ENCODE assay signal across 33 cellular contexts in genomic region chr10:26090762-26091161, GRCh38.
"Had no signal": no experiment of that assay in that cellular context is flagged by ENCODE, and none has a peak within 500 bp of the region (broad histone marks: within the 10 kb centered on the region; RNA-seq: fewer than 3 reads in every experiment).

No MANE protein-coding gene starts in this region.

- DNase-seq: activated CD4-positive, alpha-beta memory T cell treated with anti-CD3 and anti-CD28 coated beads, Interleukin-2, amount 10 ng/mL, durations not matched to agents 7 days and 5 days; activated CD4-positive, alpha-beta T cell treated with anti-CD3 and anti-CD28 coated beads for 1 hour; activated CD4-positive, alpha-beta T cell treated with anti-CD3 and anti-CD28 coated beads for 48 hours; activated CD4-positive, CD25-positive, alpha-beta regulatory T cell; activated CD8-positive, alpha-beta memory T cell treated with anti-CD3 and anti-CD28 coated beads for 24 hours; activated CD8-positive, alpha-beta memory T cell treated with anti-CD3 and anti-CD28 coated beads, Interleukin-2, amount 10 ng/mL, durations not matched to agents 7 days and 5 days; activated effector memory CD4-positive, alpha-beta T cell treated with anti-CD3 and anti-CD28 coated beads, Interleukin-2, amount 50 U/mL, for 16 hours; activated naive CD4-positive, alpha-beta T cell; activated naive CD4-positive, alpha-beta T cell treated with anti-CD3 and anti-CD28 coated beads, Interleukin-2, amount 50 U/mL, for 16 hours; activated naive CD8-positive, alpha-beta T cell treated with anti-CD3 and anti-CD28 coated beads for 36 hours; activated T-cell treated with anti-CD3 and anti-CD28 coated beads, Interleukin-2, amount 50 U/mL, for 1 hour; activated T-cell treated with anti-CD3 and anti-CD28 coated beads, Interleukin-2, amount 50 U/mL, for 72 hours; amniotic stem cell; aorta; brain microvascular endothelial cell; Kasumi-1; KG1; MG63; NCI-H1092; NCI-H1417 treated with DMSO at 0.1 percent for 48 hours; NCI-H187 treated with DMSO at 0.1 percent for 48 hours; NCI-H510A; NCI-H526; RPMI8226; SHP77 treated with DMSO at 0.1 percent for 48 hours; T-cell; T-helper 17 cell had no signal

- H3K27me3 ChIP-seq: brain microvascular endothelial cell, MG63, SJSA1 had no signal

- H3K27ac ChIP-seq: brain microvascular endothelial cell, SJSA1, VCaP had no signal

- H3K27ac Mint-ChIP-seq: activated CD4-positive, alpha-beta memory T cell treated with anti-CD3 and anti-CD28 coated beads, Interleukin-2, amount 10 ng/mL, durations not matched to agents 7 days and 5 days; activated CD8-positive, alpha-beta memory T cell treated with anti-CD3 and anti-CD28 coated beads, Interleukin-2, amount 10 ng/mL, durations not matched to agents 7 days and 5 days; activated naive CD8-positive, alpha-beta T cell treated with anti-CD3 and anti-CD28 coated beads for 36 hours; activated T-cell treated with anti-CD3 and anti-CD28 coated beads, Interleukin-2, amount 50 U/mL, for 72 hours; activated T-helper 17 cell treated with anti-CD3 and anti-CD28 coated beads, Interleukin-2, amount 50 U/mL, for 72 hours; T-cell; T-helper 17 cell had no signal

- H3K9me3 Mint-ChIP-seq: activated CD4-positive, alpha-beta memory T cell treated with anti-CD3 and anti-CD28 coated beads, Interleukin-2, amount 10 ng/mL, durations not matched to agents 7 days and 5 days; activated naive CD8-positive, alpha-beta T cell treated with anti-CD3 and anti-CD28 coated beads for 36 hours; activated T-cell treated with anti-CD3 and anti-CD28 coated beads, Interleukin-2, amount 50 U/mL, for 72 hours; activated T-helper 17 cell treated with anti-CD3 and anti-CD28 coated beads, Interleukin-2, amount 50 U/mL, for 72 hours; central memory CD8-positive, alpha-beta T cell; T-cell had no signal

- H3K36me3 ChIP-seq: brain microvascular endothelial cell, MG63, SJSA1 had no signal

- H3K4me3 ChIP-seq: MG63, SJSA1 had no signal

- H3K4me1 Mint-ChIP-seq: activated CD4-positive, alpha-beta memory T cell treated with anti-CD3 and anti-CD28 coated beads, Interleukin-2, amount 10 ng/mL, durations not matched to agents 7 days and 5 days; activated CD8-positive, alpha-beta memory T cell treated with anti-CD3 and anti-CD28 coated beads, Interleukin-2, amount 10 ng/mL, durations not matched to agents 7 days and 5 days; activated naive CD8-positive, alpha-beta T cell treated with anti-CD3 and anti-CD28 coated beads for 36 hours; activated T-helper 17 cell treated with anti-CD3 and anti-CD28 coated beads, Interleukin-2, amount 50 U/mL, for 72 hours; central memory CD8-positive, alpha-beta T cell; T-cell; T-helper 17 cell had no signal

- H3K27me3 Mint-ChIP-seq: activated CD8-positive, alpha-beta memory T cell treated with anti-CD3 and anti-CD28 coated beads, Interleukin-2, amount 10 ng/mL, durations not matched to agents 7 days and 5 days had no signal

- H3K4me3 Mint-ChIP-seq: activated CD4-positive, alpha-beta memory T cell treated with anti-CD3 and anti-CD28 coated beads, Interleukin-2, amount 10 ng/mL, durations not matched to agents 7 days and 5 days; activated CD8-positive, alpha-beta memory T cell treated with anti-CD3 and anti-CD28 coated beads, Interleukin-2, amount 10 ng/mL, durations not matched to agents 7 days and 5 days; activated naive CD8-positive, alpha-beta T cell treated with anti-CD3 and anti-CD28 coated beads for 36 hours; activated T-cell treated with anti-CD3 and anti-CD28 coated beads, Interleukin-2, amount 50 U/mL, for 72 hours; activated T-helper 17 cell treated with anti-CD3 and anti-CD28 coated beads, Interleukin-2, amount 50 U/mL, for 72 hours; central memory CD8-positive, alpha-beta T cell; T-cell; T-helper 17 cell had no signal

- H3K9me3 ChIP-seq: MG63, SJSA1 had no signal

- ATAC-seq: activated CD8-positive, alpha-beta memory T cell treated with anti-CD3 and anti-CD28 coated beads, Interleukin-2, amount 10 ng/mL, durations not matched to agents 7 days and 5 days; activated T-cell treated with anti-CD3 and anti-CD28 coated beads, Interleukin-2, amount 50 U/mL, for 72 hours; activated T-helper 17 cell treated with anti-CD3 and anti-CD28 coated beads, Interleukin-2, amount 50 U/mL, for 72 hours; Panc1; SK-N-SH treated with all-trans-retinoic acid at 6 μM for 48 hours; T-cell; T-helper 17 cell had no signal

- H3K36me3 Mint-ChIP-seq: activated CD8-positive, alpha-beta memory T cell treated with anti-CD3 and anti-CD28 coated beads, Interleukin-2, amount 10 ng/mL, durations not matched to agents 7 days and 5 days; activated naive CD8-positive, alpha-beta T cell treated with anti-CD3 and anti-CD28 coated beads for 36 hours; T-cell had no signal
